19 cellular contexts compared by ENCODE assay signal in genomic region chr7:100855515-100855914, GRCh38.
"Had no signal": no experiment of that assay in that cellular context is flagged by ENCODE, and none has a peak within 500 bp of the region (broad histone marks: within the 10 kb centered on the region; RNA-seq: fewer than 3 reads in every experiment).

No MANE protein-coding gene starts in this region.

- H3K9me3 ChIP-seq: body of pancreas, mucosa of descending colon, testis, upper lobe of right lung had no signal

- H3K27ac ChIP-seq: body of pancreas, parathyroid adenoma, testis, upper lobe of right lung had no signal

- H3K27ac Mint-ChIP-seq: activated CD4-positive, alpha-beta T cell treated with anti-CD3 and anti-CD28 coated beads, Interleukin-2, amount 10 ng/mL, durations not matched to agents 24 days and 14 days; activated CD8-positive, alpha-beta T cell treated with anti-CD3 and anti-CD28 coated beads for 36 hours; activated naive CD4-positive, alpha-beta T cell treated with anti-CD3 and anti-CD28 coated beads for 36 hours; memory B cell; naive B cell; stimulated activated memory B cell treated with anti-CD40 and anti-IgM and Interleukin-4, amounts not matched to agents 10 μg/mL and 1 μg/mL and 100 μg/mL, for 72 hours had no signal

- FAIRE-seq: endometrium, frontal cortex had no signal

- H3K9ac ChIP-seq: parathyroid adenoma had no signal

- H3K27me3 Mint-ChIP-seq: activated CD4-positive, alpha-beta T cell treated with anti-CD3 and anti-CD28 coated beads, Interleukin-2, amount 10 ng/mL, durations not matched to agents 24 days and 14 days; activated CD8-positive, alpha-beta T cell treated with anti-CD3 and anti-CD28 coated beads for 36 hours; memory B cell; naive B cell; stimulated activated memory B cell treated with anti-CD40 and anti-IgM and Interleukin-4, amounts not matched to agents 10 μg/mL and 1 μg/mL and 100 μg/mL, for 72 hours had no signal

- H3K4me1 ChIP-seq: parathyroid adenoma, upper lobe of right lung had no signal

- H3K4me3 Mint-ChIP-seq: activated CD4-positive, alpha-beta T cell treated with anti-CD3 and anti-CD28 coated beads, Interleukin-2, amount 10 ng/mL, durations not matched to agents 24 days and 14 days; activated CD8-positive, alpha-beta T cell treated with anti-CD3 and anti-CD28 coated beads for 36 hours; activated naive CD4-positive, alpha-beta T cell treated with anti-CD3 and anti-CD28 coated beads for 36 hours; activated T-cell treated with anti-CD3 and anti-CD28 coated beads, Interleukin-2, amount 50 U/mL, for 4 hours; memory B cell; stimulated activated memory B cell treated with anti-CD40 and anti-IgM and Interleukin-4, amounts not matched to agents 10 μg/mL and 1 μg/mL and 100 μg/mL, for 72 hours had no signal

- DNase-seq: activated CD4-positive, alpha-beta T cell treated with anti-CD3 and anti-CD28 coated beads, Interleukin-2, amount 10 ng/mL, durations not matched to agents 24 days and 14 days; activated CD8-positive, alpha-beta T cell treated with anti-CD3 and anti-CD28 coated beads for 36 hours; activated naive CD4-positive, alpha-beta T cell treated with anti-CD3 and anti-CD28 coated beads for 36 hours; activated T-cell treated with anti-CD3 and anti-CD28 coated beads, Interleukin-2, amount 50 U/mL, for 4 hours; body of pancreas; left ventricle myocardium superior; naive B cell; stimulated activated CD4-positive, alpha-beta T cell treated with anti-CD3 and anti-CD28 coated beads, Interleukin-4, amount 100 ng/mL, for 24 hours; T1000; testis; upper lobe of right lung had no signal

- ATAC-seq: activated CD8-positive, alpha-beta T cell treated with anti-CD3 and anti-CD28 coated beads for 36 hours; activated T-cell treated with anti-CD3 and anti-CD28 coated beads, Interleukin-2, amount 50 U/mL, for 4 hours; body of pancreas; left ventricle myocardium superior; mucosa of descending colon; sciatic nerve; stimulated activated memory B cell treated with anti-CD40 and anti-IgM and Interleukin-4, amounts not matched to agents 10 μg/mL and 1 μg/mL and 100 μg/mL, for 72 hours; upper lobe of right lung had no signal

- H3K9me3 Mint-ChIP-seq: activated CD4-positive, alpha-beta T cell treated with anti-CD3 and anti-CD28 coated beads, Interleukin-2, amount 10 ng/mL, durations not matched to agents 24 days and 14 days; activated CD8-positive, alpha-beta T cell treated with anti-CD3 and anti-CD28 coated beads for 36 hours; activated naive CD4-positive, alpha-beta T cell treated with anti-CD3 and anti-CD28 coated beads for 36 hours; activated T-cell treated with anti-CD3 and anti-CD28 coated beads, Interleukin-2, amount 50 U/mL, for 4 hours; memory B cell; naive B cell; stimulated activated memory B cell treated with anti-CD40 and anti-IgM and Interleukin-4, amounts not matched to agents 10 μg/mL and 1 μg/mL and 100 μg/mL, for 72 hours had no signal

- H3K4me3 ChIP-seq: body of pancreas, mucosa of descending colon, smooth muscle cell, testis, upper lobe of right lung had no signal
